8 cellular contexts compared by ENCODE assay signal in genomic region chr5:151214614-151215545, GRCh38. TPM values are rescaled to one million over a fixed set of nuclear protein-coding genes. Genes with fewer than 3 reads are reported as not detected.
DNase-seq lines count a peak whose midpoint lies in the region; ATAC-seq, FAIRE-seq and TF ChIP-seq lines count a peak whose summit lies in the region.

No MANE protein-coding gene starts in this region.

- peaks cover 2% of the 10 kb centered on the region for H3K27me3 Mint-ChIP-seq in osteocyte (ENCODE audit: unreplicated experiment)

- peaks cover 30% of the 10 kb centered on the region for H3K4me1 ChIP-seq in rectal smooth muscle tissue (ENCODE audit: control insufficient read depth, insufficient read depth, low read length)

- H3K36me3 ChIP-seq in rectal smooth muscle tissue (ENCODE audit: control insufficient read depth, insufficient read depth, low read length) = no peaks in the 10 kb centered on the region

- H3K4me1 Mint-ChIP-seq in osteocyte (ENCODE audit: unreplicated experiment) = no peaks in the 10 kb centered on the region

- ATAC-seq in GM18511 (IDR thresholded peaks at IDR 0.05; ENCODE audit: unreplicated experiment) (peak; percentile 62), GM21786 (IDR thresholded peaks at IDR 0.05; ENCODE audit: unreplicated experiment) (peak; percentile 60)

- POLR2A ChIA-PET in HEK293T (lab: Yijun Ruan, JAX) = interaction anchor here (1.2 to 1.6 kb wide), 4 partner anchors 9 to 134 kb away, joined by 3 to 13 read pairs (median 4); partner anchors contain the start of genes CCDC69, GM2A and TNIP1

- H3K27ac Mint-ChIP-seq in osteocyte (ENCODE audit: unreplicated experiment) = no peak overlapping the region

- no peaks in the 10 kb centered on the region for H3K27me3 ChIP-seq in rectal smooth muscle tissue (ENCODE audit: control insufficient read depth, insufficient read depth, low read length)

- no peaks in the 10 kb centered on the region for H3K36me3 Mint-ChIP-seq in osteocyte (ENCODE audit: unreplicated experiment)

- DNase-seq in MV-4-11 (lab: John Stamatoyannopoulos, UW) (peak; percentile 88), coronary artery (ENCODE audit: low spot score) (no peak), HEK293T (ENCODE audit: extremely low spot score) (no peak), RCC 7860 (ENCODE audit: low spot score) (no peak), osteocyte (ENCODE audit: extremely low spot score, unreplicated experiment) (no peak)

- H3K9ac ChIP-seq in rectal smooth muscle tissue (ENCODE audit: low read length) = no peak overlapping the region

- no peak for FAIRE-seq in RCC 7860 (lab: Jason Lieb, UNC)

- TF ChIP-seq CTCF in coronary artery (IDR thresholded peaks at IDR 0.05) (no peak), osteocyte (IDR thresholded peaks at IDR 0.05) (no peak)

- H3K27ac ChIP-seq in coronary artery = peak overlapping the region; percentile 27 to 82
- H3K27ac ChIP-seq in rectal smooth muscle tissue (ENCODE audit: low read depth, low read length) = peak overlapping the region; percentile 62

- H3K4me3 ChIP-seq in coronary artery (peak overlapping the region; percentile 27), rectal smooth muscle tissue (ENCODE audit: low read length) (peak overlapping the region; percentile 9)

- H3K4me3 Mint-ChIP-seq in osteocyte (ENCODE audit: unreplicated experiment) = no peak overlapping the region

- H3K9me3 Mint-ChIP-seq in osteocyte (ENCODE audit: unreplicated experiment) = no peaks in the 10 kb centered on the region

- CTCF ChIA-PET in HEK293T (lab: Yijun Ruan, JAX) = interaction anchor here (0.9 kb wide), 1 partner anchor 89 kb away, joined by 3 read pairs; no protein-coding TSS in a partner anchor

TF ChIP-seq in HEK293T, 16 proteins besides CTCF, POLR2A, EP300 and RAD21:
- TF ChIP-seq CTBP1 (IDR thresholded peaks at IDR 0.05; ENCODE audit: borderline replicate concordance) = no peak
- TF ChIP-seq LEF1 (IDR thresholded peaks at IDR 0.05; ENCODE audit: borderline replicate concordance) = no peak
- TF ChIP-seq BHLHE40 (IDR thresholded peaks at IDR 0.05; ENCODE audit: borderline replicate concordance) = no peak
- no peak for TF ChIP-seq ZNF384 (IDR thresholded peaks at IDR 0.05)
- no peak for TF ChIP-seq FOXM1 (IDR thresholded peaks at IDR 0.05; ENCODE audit: borderline replicate concordance)
- no peak for TF ChIP-seq NFRKB (IDR thresholded peaks at IDR 0.05)
- TF ChIP-seq SUZ12 (IDR thresholded peaks at IDR 0.05) = no peak
- TF ChIP-seq SP1 (IDR thresholded peaks at IDR 0.05) = no peak
- TF ChIP-seq, protein P1, sequence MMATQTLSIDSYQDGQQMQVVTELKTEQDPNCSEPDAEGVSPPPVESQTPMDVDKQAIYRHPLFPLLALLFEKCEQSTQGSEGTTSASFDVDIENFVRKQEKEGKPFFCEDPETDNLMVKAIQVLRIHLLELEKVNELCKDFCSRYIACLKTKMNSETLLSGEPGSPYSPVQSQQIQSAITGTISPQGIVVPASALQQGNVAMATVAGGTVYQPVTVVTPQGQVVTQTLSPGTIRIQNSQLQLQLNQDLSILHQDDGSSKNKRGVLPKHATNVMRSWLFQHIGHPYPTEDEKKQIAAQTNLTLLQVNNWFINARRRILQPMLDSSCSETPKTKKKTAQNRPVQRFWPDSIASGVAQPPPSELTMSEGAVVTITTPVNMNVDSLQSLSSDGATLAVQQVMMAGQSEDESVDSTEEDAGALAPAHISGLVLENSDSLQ (IDR thresholded peaks at IDR 0.05) = no peak
- no peak for TF ChIP-seq HDGF (IDR thresholded peaks at IDR 0.05; ENCODE audit: borderline replicate concordance)
- TF ChIP-seq TARDBP (IDR thresholded peaks at IDR 0.05) = no peak
- no peak for TF ChIP-seq FOXA1 (IDR thresholded peaks at IDR 0.05)
- no peak for TF ChIP-seq ARNT (IDR thresholded peaks at IDR 0.05)
- TF ChIP-seq FOXK2 (IDR thresholded peaks at IDR 0.05) = no peak
- no peak for TF ChIP-seq L3MBTL2 (conservative IDR thresholded peaks at IDR 0.05)
- no peak for TF ChIP-seq ELF4 (IDR thresholded peaks at IDR 0.05)
TF ChIP-seq in HEK293T: peak in this region for 0.

RNA-seq across cellular contexts. Expression of gene CCDC69, which starts 9.0 kb away (rescaled TPM):
- total RNA-seq in osteocyte = 0.78 and 1.7 TPM in 2 replicates

RNA-seq across cellular contexts. Expression of gene GM2A, which starts 38.1 kb away (rescaled TPM):
- total RNA-seq in osteocyte = 28.2 and 30.2 TPM in 2 replicates

RNA-seq across cellular contexts. Expression of gene ANXA6, which starts 57.3 kb away (rescaled TPM):
- 245 and 254 TPM in 2 replicates for total RNA-seq in osteocyte
